Comparison of ENCODE assay signal across 9 cellular contexts in the genomic region with DNA sequence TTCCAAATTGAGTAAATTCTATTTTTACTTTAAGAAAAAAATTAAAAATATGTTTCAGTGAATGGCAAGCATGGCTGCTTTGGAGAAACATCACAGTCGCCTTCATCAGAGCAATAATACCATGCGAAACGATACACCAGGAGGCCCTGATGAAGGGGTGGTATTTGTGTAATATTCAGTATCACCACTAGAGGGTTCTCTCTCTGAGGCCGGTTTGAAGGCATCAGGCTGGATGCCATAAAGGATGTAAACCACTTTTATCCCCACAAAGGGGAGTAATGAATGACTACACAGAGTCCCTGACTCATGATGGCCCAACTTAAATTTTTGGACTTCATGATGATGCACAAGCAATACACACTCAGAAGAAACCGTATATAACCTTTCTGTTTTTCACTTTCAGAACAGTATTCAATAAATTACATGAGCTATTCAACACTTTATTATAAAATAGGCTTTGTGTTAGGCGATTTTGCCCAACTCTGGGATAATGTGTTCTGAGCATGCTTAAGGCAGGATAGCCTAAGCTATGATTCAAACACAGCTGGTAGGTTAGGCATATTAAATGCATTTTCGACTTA.
DNase-seq lines count a peak whose midpoint lies in the region; ATAC-seq and TF ChIP-seq lines count a peak whose summit lies in the region.
"Had no signal": no experiment of that assay in that cellular context is flagged by ENCODE, and none has a peak within 500 bp of the region (broad histone marks: within the 10 kb centered on the region; RNA-seq: fewer than 3 reads in every experiment).

No MANE protein-coding gene starts in this region.

- no peak for ATAC-seq in CD4-positive, alpha-beta T cell (ENCODE audit: poor library complexity)
- ATAC-seq in GM18861 (IDR thresholded peaks at IDR 0.05; ENCODE audit: unreplicated experiment) (peak; percentile 90), HG03039 (IDR thresholded peaks at IDR 0.05; ENCODE audit: unreplicated experiment) (peak; percentile 77), left cardiac atrium (peak; percentile 63 to 76)

- intact Hi-C loops in CD4-positive, alpha-beta T cell (cut with DNase I, micrococcal nuclease) = no loop called here
- intact Hi-C loops in left cardiac atrium (cut with DNase I) = loop anchor here in 1 of 2 donors (5.0 to 10.0 kb wide), 2 partner anchors 262 to 385 kb away; no protein-coding TSS in a partner anchor

- no peaks in the 10 kb centered on the region for H3K9me3 ChIP-seq in CD4-positive, alpha-beta T cell (ENCODE audit: control insufficient read depth, low read length)
- no peaks in the 10 kb centered on the region for H3K9me3 ChIP-seq in WERI-Rb-1 (ENCODE audit: severe bottlenecking)
- no peaks in the 10 kb centered on the region for H3K9me3 ChIP-seq in smooth muscle cell (replicated peaks; ENCODE audit: low read depth)

- H4K20me1 ChIP-seq in smooth muscle cell (ENCODE audit: low read depth) = no peaks in the 10 kb centered on the region

- no peaks in the 10 kb centered on the region for H3K79me2 ChIP-seq in smooth muscle cell (ENCODE audit: low read depth)

- no peak for DNase-seq in CD4-positive, alpha-beta T cell
- DNase-seq in NCI-H2107 treated with DMSO at 0.1 percent for 48 hours (lab: John Stamatoyannopoulos, UW; ENCODE audit: unreplicated experiment) (peak; percentile 39), WERI-Rb-1 (peak; percentile 30), left cardiac atrium (no peak), smooth muscle cell (lab: John Stamatoyannopoulos, UW; ENCODE audit: unreplicated experiment) (no peak)
- DNase-seq in effector CD8-positive, alpha-beta T cell (lab: John Stamatoyannopoulos, UW) = no peak

- no peaks in the 10 kb centered on the region for H3K4me1 ChIP-seq in smooth muscle cell (ENCODE audit: low read depth)

- no peak overlapping the region for H3K4me3 Mint-ChIP-seq in CD4-positive, alpha-beta T cell
- H3K4me3 Mint-ChIP-seq: T-helper 1 cell treated with Interleukin-12 subunit alpha and Interleukin-12 subunit beta and Interleukin-4 antibody, amounts not matched to agents 30 μg/mL and 1 μg/mL, for 36 hours had no signal

- H3K36me3 Mint-ChIP-seq in CD4-positive, alpha-beta T cell (ENCODE audit: low read depth) = no peaks in the 10 kb centered on the region

- no peak overlapping the region for H3K9ac ChIP-seq in smooth muscle cell (ENCODE audit: low read depth)

- 31% methylated on average over 7 of the region's 7 CpGs for WGBS in smooth muscle cell (ENCODE audit: low lambda C conversion rate)

- H3K27me3 ChIP-seq in CD4-positive, alpha-beta T cell (ENCODE audit: control insufficient read depth, insufficient read depth, low read length) = no peaks in the 10 kb centered on the region
- H3K27me3 ChIP-seq in WERI-Rb-1 (ENCODE audit: insufficient read depth, low read depth, severe bottlenecking) (no peaks in the 10 kb centered on the region), smooth muscle cell (ENCODE audit: low read depth) (peaks cover 21% of the 10 kb centered on the region)

- H3K4me1 Mint-ChIP-seq in CD4-positive, alpha-beta T cell (ENCODE audit: low read depth) = no peaks in the 10 kb centered on the region

- no peaks in the 10 kb centered on the region for H3K27me3 Mint-ChIP-seq in CD4-positive, alpha-beta T cell

- H3K27ac ChIP-seq in CD4-positive, alpha-beta T cell (ENCODE audit: low read depth, low read length) = no peak overlapping the region
- H3K27ac ChIP-seq in WERI-Rb-1 (no peak overlapping the region), smooth muscle cell (ENCODE audit: low read depth) (no peak overlapping the region)

- H3F3A ChIP-seq in smooth muscle cell (ENCODE audit: low read depth) = no peaks in the 10 kb centered on the region

- no peak overlapping the region for H3K27ac Mint-ChIP-seq in CD4-positive, alpha-beta T cell
- H3K27ac Mint-ChIP-seq: T-helper 1 cell treated with Interleukin-12 subunit alpha and Interleukin-12 subunit beta and Interleukin-4 antibody, amounts not matched to agents 30 μg/mL and 1 μg/mL, for 36 hours had no signal

- CTCF ChIA-PET in CD4-positive, alpha-beta T cell (lab: Charles Lee) = no interaction called here

- TF ChIP-seq CTCF in CD4-positive, alpha-beta T cell (IDR thresholded peaks at IDR 0.05) = peak; percentile 22
- peak; percentile 68 for TF ChIP-seq CTCF in WERI-Rb-1 (IDR thresholded peaks at IDR 0.05; ENCODE audit: low read depth, low read length)
- peak; percentile 90 for TF ChIP-seq CTCF in smooth muscle cell (IDR thresholded peaks at IDR 0.05; ENCODE audit: borderline replicate concordance, insufficient read depth, poor library complexity, severe bottlenecking)

- no peaks in the 10 kb centered on the region for H3K9me3 Mint-ChIP-seq in CD4-positive, alpha-beta T cell
- H3K9me3 Mint-ChIP-seq: T-helper 1 cell treated with Interleukin-12 subunit alpha and Interleukin-12 subunit beta and Interleukin-4 antibody, amounts not matched to agents 30 μg/mL and 1 μg/mL, for 36 hours had no signal

- H3K36me3 ChIP-seq in WERI-Rb-1 (no peaks in the 10 kb centered on the region), smooth muscle cell (ENCODE audit: low read depth) (no peaks in the 10 kb centered on the region)

- H3K4me3 ChIP-seq in WERI-Rb-1 (ENCODE audit: low read depth, low read length) = no peak overlapping the region
- no peak overlapping the region for H3K4me3 ChIP-seq in smooth muscle cell

- no peak overlapping the region for H2AFZ ChIP-seq in smooth muscle cell (ENCODE audit: low read depth)

- no peak overlapping the region for H3K4me2 ChIP-seq in smooth muscle cell

- POLR2A ChIA-PET in CD4-positive, alpha-beta T cell (lab: Charles Lee) = no interaction called here

Comparison
In these comparisons a context has a peak if more than half of its experiments do, and no peak if none do; other contexts are left out.
1. DNase-seq: peak in NCI-H2107 treated with DMSO at 0.1 percent for 48 hours (single experiment) and WERI-Rb-1 (single experiment); none in CD4-positive, alpha-beta T cell (0 of 10), left cardiac atrium (single experiment), smooth muscle cell (single experiment) and effector CD8-positive, alpha-beta T cell (single experiment).
2. CTCF ChIP-seq: peak in every context shown above with its lines; median percentile 90 in smooth muscle cell; 68 in WERI-Rb-1; 22 in CD4-positive, alpha-beta T cell.